23 cellular contexts compared by ENCODE assay signal in genomic region chr20:20519269-20519668, GRCh38.
DNase-seq lines count a peak whose midpoint lies in the region; ATAC-seq, FAIRE-seq and TF ChIP-seq lines count a peak whose summit lies in the region.
"Had no signal": no experiment of that assay in that cellular context is flagged by ENCODE, and none has a peak within 500 bp of the region (broad histone marks: within the 10 kb centered on the region; RNA-seq: fewer than 3 reads in every experiment).

No MANE protein-coding gene starts in this region.

- peaks cover 0 to 2% of the 10 kb centered on the region in 2 experiments for H3K36me3 ChIP-seq in trophoblast cell (ENCODE audit: control insufficient read depth in 1 of 2, insufficient read depth in 2 of 2, low read length in 2 of 2)
- H3K36me3 ChIP-seq: MG63, SJSA1 had no signal

- TF ChIP-seq CTCF in epithelial cell of esophagus (IDR thresholded peaks at IDR 0.05; ENCODE audit: insufficient read depth, low read depth, low read length, missing control alignments): no peak

- no peak overlapping the region for H4K91ac ChIP-seq in trophoblast cell (ENCODE audit: low read depth, low read length)

- no peak overlapping the region for H3K18ac ChIP-seq in trophoblast cell (ENCODE audit: low read length)

- no peaks in the 10 kb centered on the region for H3K27me3 ChIP-seq in trophoblast cell (ENCODE audit: insufficient read depth, low read length)
- H3K27me3 ChIP-seq: MG63, SJSA1 had no signal

- H2AK5ac ChIP-seq in trophoblast cell (ENCODE audit: low read length): no peak overlapping the region

- ATAC-seq in GM18511 (IDR thresholded peaks at IDR 0.05; ENCODE audit: unreplicated experiment): no peak

- H3K79me1 ChIP-seq in trophoblast cell (ENCODE audit: low read length): no peaks in the 10 kb centered on the region

- no peak overlapping the region for H3K27ac ChIP-seq in trophoblast cell (ENCODE audit: low read depth, low read length)
- H3K27ac ChIP-seq: HL-60, RWPE1, SJSA1 had no signal

- H3K4me1 ChIP-seq in trophoblast cell (ENCODE audit: control insufficient read depth in 1 of 2, insufficient read depth in 2 of 2, low read length in 2 of 2): no peaks in the 10 kb centered on the region
- H3K4me1 ChIP-seq: SJSA1 had no signal

- H3K4me3 ChIP-seq in epithelial cell of esophagus (ENCODE audit: low read length): no peak overlapping the region
- no peak overlapping the region for H3K4me3 ChIP-seq in trophoblast cell (ENCODE audit: low read depth, low read length)
- H3K4me3 ChIP-seq: MG63, SJSA1 had no signal

- H2BK5ac ChIP-seq in trophoblast cell (ENCODE audit: low read depth, low read length, poor library complexity): no peak overlapping the region

- no peak overlapping the region for H4K8ac ChIP-seq in trophoblast cell (ENCODE audit: low read depth, low read length)

- H3K4ac ChIP-seq in trophoblast cell (ENCODE audit: low read depth, low read length): no peak overlapping the region

- H3K9me3 ChIP-seq in trophoblast cell (ENCODE audit: insufficient read depth, low read depth, low read length): peaks cover 10% of the 10 kb centered on the region
- H3K9me3 ChIP-seq: MG63 had no signal

- DNase-seq in GM18507 (ENCODE audit: extremely low spot score, insufficient read length, low read depth) (no peak), HuH-7.5 (ENCODE audit: low spot score) (peak; percentile 9), epithelial cell of esophagus (ENCODE audit: low read depth) (peak; percentile 4), trophoblast cell (no peak), NOMO-1 (lab: John Stamatoyannopoulos, UW; ENCODE audit: unreplicated experiment in 2 of 2) (no peak)
- DNase-seq in activated CD8-positive, alpha-beta memory T cell treated with anti-CD3 and anti-CD28 coated beads, Interleukin-2, amount 50 U/mL, for 4 hours: no peak
- DNase-seq: CD4-positive, alpha-beta T cell; DMS79 treated with DMSO at 0.1 percent for 48 hours; GOT3; KG1; MG63; NCI-H1105; NCI-H1694 treated with DMSO at 0.1 percent for 48 hours; NCI-H2171; NCI-H446 treated with DMSO at 0.1 percent for 48 hours; NCI-H748 treated with DMSO at 0.1 percent for 48 hours had no signal

- no peak overlapping the region for H3K4me2 ChIP-seq in trophoblast cell (ENCODE audit: low read length)

- no peak overlapping the region for H2BK12ac ChIP-seq in trophoblast cell (ENCODE audit: low read length)

- H3K9ac ChIP-seq in trophoblast cell (ENCODE audit: low read length): no peak overlapping the region

- peak; percentile 62 for FAIRE-seq in GM18507 (lab: Jason Lieb, UNC)
- FAIRE-seq: D721Med, G401.6, GM12891 had no signal

- H3K79me2 ChIP-seq in trophoblast cell (ENCODE audit: control insufficient read depth, insufficient read depth, low read length, poor library complexity): no peaks in the 10 kb centered on the region

- H4K12ac ChIP-seq in trophoblast cell (ENCODE audit: low read depth, low read length): no peak overlapping the region

- no peak overlapping the region for H2AFZ ChIP-seq in trophoblast cell (ENCODE audit: insufficient read depth, low read length, poor library complexity)

- peak overlapping the region; percentile 47 for H3K23ac ChIP-seq in trophoblast cell (ENCODE audit: low read length)

- no peak overlapping the region for H2BK120ac ChIP-seq in trophoblast cell (ENCODE audit: insufficient read depth, low read length, poor library complexity)

- no peak overlapping the region for H3K14ac ChIP-seq in trophoblast cell (ENCODE audit: low read length)

Comparison
In these comparisons a context has a peak if more than half of its experiments do, and no peak if none do; other contexts are left out.
1. DNase-seq: peak in HuH-7.5 (single experiment) and epithelial cell of esophagus (single experiment); none in GM18507 (single experiment), trophoblast cell (0 of 2), activated CD8-positive, alpha-beta memory T cell treated with anti-CD3 and anti-CD28 coated beads, Interleukin-2, amount 50 U/mL, for 4 hours (single experiment) and NOMO-1 (0 of 2).